8 cellular contexts compared by ENCODE assay signal in the genomic region with DNA sequence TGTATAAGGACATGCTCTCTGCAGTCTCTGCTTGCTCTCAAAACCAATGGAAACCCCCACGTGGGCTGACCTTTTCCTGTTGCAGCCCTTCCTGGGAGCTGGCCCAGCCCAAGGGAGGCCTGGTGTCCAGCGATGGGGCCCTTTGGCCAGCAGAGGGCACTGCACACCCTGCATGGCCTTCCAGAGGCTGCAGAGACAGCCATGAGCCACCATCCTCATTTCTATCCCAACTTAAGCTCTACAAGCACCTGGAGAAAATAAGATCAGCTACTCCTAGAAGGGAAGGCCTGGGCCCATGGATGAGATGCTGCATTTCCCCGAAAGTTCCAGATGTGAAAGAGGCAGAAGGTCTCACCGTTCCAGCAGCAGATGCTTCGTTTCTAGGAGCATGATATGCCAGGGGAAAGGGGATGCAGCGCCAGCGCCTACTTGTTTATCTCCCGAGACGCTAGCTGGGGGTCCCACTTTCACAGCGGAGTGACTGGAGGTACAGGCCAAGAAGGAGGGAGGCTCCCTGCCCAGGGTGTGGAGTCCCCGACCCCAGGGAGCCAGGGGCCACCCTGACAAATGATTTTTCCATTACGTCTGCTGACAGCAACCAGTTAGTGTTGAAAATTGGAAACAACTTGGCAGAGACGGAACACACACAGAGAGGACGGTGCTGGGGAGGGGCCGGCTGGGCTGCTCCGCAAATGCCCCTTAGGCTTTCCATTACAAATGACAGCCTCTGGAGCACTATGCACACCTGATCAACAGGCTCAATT.
DNase-seq lines count a peak whose midpoint lies in the region; ATAC-seq lines count a peak whose summit lies in the region.

No MANE protein-coding gene starts in this region.

- H3K9me3 Mint-ChIP-seq in CD4-positive, CD25-positive, alpha-beta regulatory T cell: no peaks in the 10 kb centered on the region
- H3K9me3 Mint-ChIP-seq in naive thymus-derived CD8-positive, alpha-beta T cell: no peaks in the 10 kb centered on the region
- no peaks in the 10 kb centered on the region for H3K9me3 Mint-ChIP-seq in stimulated activated naive CD8-positive, alpha-beta T cell treated with anti-CD3 and anti-CD28 coated beads, Interleukin-15, amount 100 ng/mL, for 72 hours

- no peaks in the 10 kb centered on the region for H3K9me3 ChIP-seq in CD4-positive, CD25-positive, alpha-beta regulatory T cell (ENCODE audit: control insufficient read depth in 2 of 2, low read length in 2 of 2)
- no peaks in the 10 kb centered on the region for H3K9me3 ChIP-seq in NT2/D1 (ENCODE audit: insufficient read depth, low read length)

- H3K36me3 ChIP-seq in CD4-positive, CD25-positive, alpha-beta regulatory T cell (ENCODE audit: control insufficient read depth, insufficient read depth, low read length): no peaks in the 10 kb centered on the region
- peaks cover 31% of the 10 kb centered on the region for H3K36me3 ChIP-seq in NT2/D1 (ENCODE audit: insufficient read depth, insufficient read length, low read length)

- no peaks in the 10 kb centered on the region for H3K4me1 Mint-ChIP-seq in CD4-positive, CD25-positive, alpha-beta regulatory T cell
- H3K4me1 Mint-ChIP-seq in naive thymus-derived CD8-positive, alpha-beta T cell: peaks cover 0 to 7% (median 2%) of the 10 kb centered on the region in 4 donors
- H3K4me1 Mint-ChIP-seq in stimulated activated naive CD8-positive, alpha-beta T cell treated with anti-CD3 and anti-CD28 coated beads, Interleukin-15, amount 100 ng/mL, for 72 hours: peaks cover 6% of the 10 kb centered on the region

- H3K27me3 ChIP-seq in CD4-positive, CD25-positive, alpha-beta regulatory T cell (ENCODE audit: control insufficient read depth, insufficient read depth, low read length): no peaks in the 10 kb centered on the region
- no peaks in the 10 kb centered on the region for H3K27me3 ChIP-seq in NT2/D1 (ENCODE audit: insufficient read depth, insufficient read length)

- H3K27ac Mint-ChIP-seq in CD4-positive, CD25-positive, alpha-beta regulatory T cell: peak overlapping the region in 2 of 3 donors; percentile 8 to 18
- no peak overlapping the region for H3K27ac Mint-ChIP-seq in naive thymus-derived CD8-positive, alpha-beta T cell
- peak overlapping the region in 1 of 2 donors; percentile 78 for H3K27ac Mint-ChIP-seq in stimulated activated naive CD8-positive, alpha-beta T cell treated with anti-CD3 and anti-CD28 coated beads, Interleukin-15, amount 100 ng/mL, for 72 hours

- no peak overlapping the region for H3K27ac ChIP-seq in CD4-positive, CD25-positive, alpha-beta regulatory T cell (ENCODE audit: insufficient read depth, low read length, poor library complexity, severe bottlenecking)

- no peak overlapping the region for H3K4me3 ChIP-seq in CD4-positive, CD25-positive, alpha-beta regulatory T cell (ENCODE audit: low read depth, low read length)
- H3K4me3 ChIP-seq in NT2/D1 (ENCODE audit: insufficient read length, low read depth): no peak overlapping the region

- POLR2A ChIA-PET in naive thymus-derived CD8-positive, alpha-beta T cell (lab: Charles Lee): no interaction called here

- no peak overlapping the region for H3K4me3 Mint-ChIP-seq in CD4-positive, CD25-positive, alpha-beta regulatory T cell
- no peak overlapping the region for H3K4me3 Mint-ChIP-seq in naive thymus-derived CD8-positive, alpha-beta T cell
- H3K4me3 Mint-ChIP-seq in stimulated activated naive CD8-positive, alpha-beta T cell treated with anti-CD3 and anti-CD28 coated beads, Interleukin-15, amount 100 ng/mL, for 72 hours: no peak overlapping the region

- H3K27me3 Mint-ChIP-seq in CD4-positive, CD25-positive, alpha-beta regulatory T cell: no peaks in the 10 kb centered on the region
- peaks cover 0 to 9% (median 5%) of the 10 kb centered on the region in 5 donors for H3K27me3 Mint-ChIP-seq in naive thymus-derived CD8-positive, alpha-beta T cell
- H3K27me3 Mint-ChIP-seq in stimulated activated naive CD8-positive, alpha-beta T cell treated with anti-CD3 and anti-CD28 coated beads, Interleukin-15, amount 100 ng/mL, for 72 hours: peaks cover 16% of the 10 kb centered on the region

- no peaks in the 10 kb centered on the region for H3K36me3 Mint-ChIP-seq in CD4-positive, CD25-positive, alpha-beta regulatory T cell
- no peaks in the 10 kb centered on the region for H3K36me3 Mint-ChIP-seq in naive thymus-derived CD8-positive, alpha-beta T cell

- no peaks in the 10 kb centered on the region for H3K4me1 ChIP-seq in CD4-positive, CD25-positive, alpha-beta regulatory T cell (ENCODE audit: control insufficient read depth, insufficient read depth, low read length, poor library complexity, severe bottlenecking)
- H3K4me1 ChIP-seq in NT2/D1 (ENCODE audit: insufficient read depth, insufficient read length): peaks cover 9% of the 10 kb centered on the region

- peak; percentile 53 to 61 for ATAC-seq in CD4-positive, CD25-positive, alpha-beta regulatory T cell (ENCODE audit: low read depth in 2 of 2)
- ATAC-seq in HG03442 (IDR thresholded peaks at IDR 0.05; ENCODE audit: unreplicated experiment) (peak; percentile 91), esophagus mucosa (peak; percentile 85)
- peak; percentile 39 to 61 for ATAC-seq in naive thymus-derived CD8-positive, alpha-beta T cell
- peak; percentile 88 for ATAC-seq in stimulated activated naive CD8-positive, alpha-beta T cell treated with anti-CD3 and anti-CD28 coated beads, Interleukin-15, amount 100 ng/mL, for 72 hours

- peak in 2 of 3 donors; percentile 25 to 35 for DNase-seq in CD4-positive, CD25-positive, alpha-beta regulatory T cell
- DNase-seq in GM19240 (ENCODE audit: insufficient read length, low spot score): peak; percentile 78
- DNase-seq in NT2/D1 (ENCODE audit: low read depth, low spot score): peak; percentile 59
- peak; percentile 49 for DNase-seq in activated CD8-positive, alpha-beta memory T cell treated with anti-CD3 and anti-CD28 coated beads, Interleukin-2, amount 50 U/mL, for 4 hours
- DNase-seq in naive thymus-derived CD8-positive, alpha-beta T cell: peak in 9 of 10 donors; percentile 10 to 68 (median 26)
- peak; percentile 66 to 69 for DNase-seq in stimulated activated naive CD8-positive, alpha-beta T cell treated with anti-CD3 and anti-CD28 coated beads, Interleukin-15, amount 100 ng/mL, for 72 hours

- H3K9ac ChIP-seq in NT2/D1 (ENCODE audit: insufficient read length, low read depth): peak overlapping the region; percentile 56

Comparison
In these comparisons a context has a peak if more than half of its experiments do, and no peak if none do; other contexts are left out.
1. DNase-seq: peak in every context shown above with its lines; median percentile 78 in GM19240; 68 in stimulated activated naive CD8-positive, alpha-beta T cell treated with anti-CD3 and anti-CD28 coated beads, Interleukin-15, amount 100 ng/mL, for 72 hours; 59 in NT2/D1; 49 in activated CD8-positive, alpha-beta memory T cell treated with anti-CD3 and anti-CD28 coated beads, Interleukin-2, amount 50 U/mL, for 4 hours; 30 in CD4-positive, CD25-positive, alpha-beta regulatory T cell; 26 in naive thymus-derived CD8-positive, alpha-beta T cell.
2. H3K27ac Mint-ChIP-seq: peak in CD4-positive, CD25-positive, alpha-beta regulatory T cell (2 of 3); none in naive thymus-derived CD8-positive, alpha-beta T cell (0 of 10).
3. Peak in every context shown above with its lines, with median percentiles within 50 percentile points of each other: ATAC-seq.